8 cellular contexts compared by ENCODE assay signal in the genomic region with DNA sequence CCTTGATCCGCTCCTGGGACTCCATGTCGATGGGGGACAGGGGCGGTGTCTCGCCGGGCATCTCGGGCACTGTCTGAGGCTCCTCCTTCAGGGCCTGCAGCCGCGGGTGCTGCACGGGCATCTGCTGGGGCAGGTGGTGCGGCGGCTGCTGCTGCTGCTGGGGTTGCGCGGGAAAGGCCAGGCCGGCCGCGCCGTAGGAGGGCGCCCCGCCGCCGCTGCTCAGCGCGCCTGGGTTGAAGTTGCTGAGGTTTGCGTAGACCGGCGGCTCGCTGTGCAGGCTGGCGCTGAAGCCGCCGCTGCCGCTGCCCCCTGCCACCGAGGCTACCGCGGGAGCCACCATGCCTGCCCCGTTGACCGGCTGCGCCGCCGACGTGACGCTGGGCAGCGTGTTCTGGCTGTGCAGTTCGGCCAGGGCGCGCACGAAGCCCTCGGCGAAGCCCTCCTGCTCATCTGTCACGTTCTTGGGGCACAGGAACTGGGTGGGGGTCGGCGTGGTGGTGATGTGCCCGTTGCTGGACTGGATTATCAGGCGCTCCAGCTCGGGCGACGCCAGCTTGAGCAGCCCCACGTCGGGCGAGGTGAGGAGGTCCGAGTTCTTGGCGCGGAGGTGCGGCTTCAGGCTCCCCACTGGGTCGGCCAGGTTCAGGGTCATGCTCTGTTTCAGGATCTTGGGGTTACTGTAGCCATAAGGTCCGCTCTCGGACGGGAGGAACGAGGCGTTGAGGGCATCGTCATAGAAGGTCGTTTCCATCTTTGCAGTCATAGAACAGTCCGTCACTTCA. TPM values are rescaled to one million over a fixed set of nuclear protein-coding genes. Genes with fewer than 3 reads are reported as not detected.
DNase-seq lines count a peak whose midpoint lies in the region; ATAC-seq and TF ChIP-seq lines count a peak whose summit lies in the region.

No MANE protein-coding gene starts in this region.

- ATAC-seq in HG02571 (IDR thresholded peaks at IDR 0.05; ENCODE audit: unreplicated experiment), result peak; percentile 12

- peak; percentile 83 for DNase-seq in DMS53 (lab: John Stamatoyannopoulos, UW)
- peak; percentile 69 to 86 (median 80) for DNase-seq in Peyer's patch
- peak; percentile 11 to 48 (median 26) for DNase-seq in activated naive CD4-positive, alpha-beta T cell (lab: John Stamatoyannopoulos, UW)
- peak; percentile 62 for DNase-seq in germinal center (ENCODE audit: low spot score)
- DNase-seq in nucleus accumbens (lab: John Stamatoyannopoulos, UW), result peak in 47 of 56 donors; percentile 8 to 76 (median 48)
- DNase-seq in NAMALWA (ENCODE audit: low spot score), result no peak

- peak in 4 of 6 experiments; percentile 21 to 39 (median 26) for TF ChIP-seq CTCF in Peyer's patch (IDR thresholded peaks at IDR 0.05)

- H3K4me1 ChIP-seq in Peyer's patch, result peaks cover 0 to 7% (median 2%) of the 10 kb centered on the region in 4 donors

- H3K36me3 ChIP-seq in Peyer's patch, result peaks cover 0 to 19% (median 0%) of the 10 kb centered on the region in 3 donors

- H3K4me3 ChIP-seq in Peyer's patch, result peak overlapping the region; percentile 75 to 98 (median 82)

- no peaks in the 10 kb centered on the region for H3K9me3 ChIP-seq in Peyer's patch

- no peaks in the 10 kb centered on the region for H3K27me3 ChIP-seq in Peyer's patch

- H3K27ac ChIP-seq in Peyer's patch (peak overlapping the region; percentile 99 to 100 (median 99)), temporal lobe (ENCODE audit: low read depth, low read length) (peak overlapping the region; percentile 92)

- TF ChIP-seq POLR2A in Peyer's patch (IDR thresholded peaks at IDR 0.05), result peak in 1 of 2 donors; percentile 12

RNA-seq across cellular contexts. Expression of a gene that starts 1.3 kb away (rescaled TPM):
- 100 to 1,000 TPM; 158 to 277 (median 208) TPM for total RNA-seq in Peyer's patch
- 96.1 TPM for total RNA-seq in temporal lobe
